Comparison of ENCODE assay signal across 35 cellular contexts in the genomic region with DNA sequence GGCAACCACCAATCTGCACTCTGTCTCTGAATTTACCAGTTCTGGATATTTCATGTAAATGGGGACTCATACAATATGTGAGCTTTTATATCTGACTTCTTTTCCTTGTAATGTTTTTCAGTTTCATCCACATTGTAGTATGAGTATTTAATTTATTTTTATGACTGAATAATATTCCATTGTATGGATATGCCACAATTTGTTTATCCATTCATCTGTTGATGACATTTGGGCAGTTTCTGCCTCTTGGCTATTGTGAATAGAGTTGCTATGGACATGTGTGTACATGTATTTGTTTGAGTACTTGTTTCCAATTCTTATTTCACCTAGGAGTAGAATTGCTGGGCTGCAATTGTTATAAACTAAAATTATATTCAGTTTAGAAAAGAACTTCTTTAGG.
"Had no signal": no experiment of that assay in that cellular context is flagged by ENCODE, and none has a peak within 500 bp of the region (broad histone marks: within the 10 kb centered on the region; RNA-seq: fewer than 3 reads in every experiment).

No MANE protein-coding gene starts in this region.

- H3K36me3 ChIP-seq: MG63 had no signal

- H3K9ac ChIP-seq: KMS-11 had no signal

- DNase-seq: Karpas-422, Kasumi-1, MG63, MM.1S, MV-4-11, NCI-H1048, NCI-H1092, NCI-H1092 treated with DMSO at 0.1 percent for 48 hours, NCI-H1105, NCI-H1105 treated with DMSO at 0.1 percent for 48 hours, NCI-H1417, NCI-H1417 treated with DMSO at 0.1 percent for 48 hours, NCI-H1436, NCI-H1436 treated with DMSO at 0.1 percent for 48 hours, NCI-H146, NCI-H1694, NCI-H1694 treated with DMSO at 0.1 percent for 48 hours, NCI-H187, NCI-H187 treated with DMSO at 0.1 percent for 48 hours, NCI-H1930, NCI-H2029, NCI-H2029 treated with DMSO at 0.1 percent for 48 hours, NCI-H2081, NCI-H2081 treated with DMSO at 0.1 percent for 48 hours, NCI-H2171, NCI-H2171 treated with DMSO at 0.1 percent for 48 hours, NCI-H2227 treated with DMSO at 0.1 percent for 48 hours, NCI-H226, NCI-H345, NCI-H446, NCI-H446 treated with DMSO at 0.1 percent for 48 hours, NCI-H510A, NCI-H510A treated with DMSO at 0.1 percent for 48 hours, NCI-H524 had no signal

- H3K27me3 ChIP-seq: MG63 had no signal

- H3K4me3 ChIP-seq: MG63 had no signal

- H3K4me2 ChIP-seq: KMS-11 had no signal

- H3K27ac ChIP-seq: KMS-11 had no signal

- H3K9me3 ChIP-seq: MG63 had no signal
